24 cellular contexts compared by ENCODE assay signal in the genomic region with DNA sequence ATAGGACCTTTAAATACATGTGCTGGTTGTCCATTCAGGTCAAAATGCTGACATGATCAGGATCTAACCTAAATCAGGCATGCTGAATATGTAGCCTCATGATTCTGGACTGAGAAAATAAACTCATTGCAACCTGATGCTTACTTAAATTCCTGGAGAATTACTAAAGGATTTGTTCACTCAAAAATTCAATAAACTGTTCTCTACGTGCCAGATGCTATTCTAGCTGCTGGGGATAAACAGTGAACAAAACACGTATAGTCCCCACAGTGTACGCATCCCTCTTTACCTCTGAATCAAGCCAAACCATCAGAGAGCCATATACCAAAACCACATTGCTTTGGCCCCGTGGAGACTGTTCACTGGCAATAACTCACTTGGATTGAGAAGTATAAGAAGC. TPM values are rescaled to one million over a fixed set of nuclear protein-coding genes. Genes with fewer than 3 reads are reported as not detected.
A peak's percentile ranks its signal among the peaks of the same experiment; 100 is the strongest.
DNase-seq lines count a peak whose midpoint lies in the region; ATAC-seq and TF ChIP-seq lines count a peak whose summit lies in the region.
"Had no signal": no experiment of that assay in that cellular context is flagged by ENCODE, and none has a peak within 500 bp of the region (broad histone marks: within the 10 kb centered on the region; RNA-seq: fewer than 3 reads in every experiment).

No MANE protein-coding gene starts in this region.

- H3K27ac ChIP-seq in foreskin keratinocyte (no peak overlapping the region), coronary artery (no peak overlapping the region)
- H3K27ac ChIP-seq: 22Rv1, esophagus muscularis mucosa, KMS-11, stomach had no signal

- CTCF ChIA-PET in AG04449 (lab: Yijun Ruan, JAX): no interaction called here

- POLR2A ChIA-PET in AG04449 (lab: Yijun Ruan, JAX): no interaction called here

- H3K4me3 ChIP-seq in AG04449 (ENCODE audit: low read depth, low read length) (no peak overlapping the region), coronary artery (no peak overlapping the region)
- H3K4me3 ChIP-seq: esophagus muscularis mucosa, stomach had no signal

- DNase-seq in AG04449 (ENCODE audit: low read depth, low spot score) (peak; percentile 60), HCEC 1CT (peak; percentile 90), amniotic epithelial cell (ENCODE audit: low read depth) (peak; percentile 55), fibroblast of the conjunctiva (ENCODE audit: low read depth) (peak; percentile 51), posterior vena cava (ENCODE audit: low spot score) (no peak), foreskin keratinocyte (no peak), coronary artery (ENCODE audit: low spot score) (no peak)
- DNase-seq: activated CD4-positive, alpha-beta T cell treated with anti-CD3 and anti-CD28 coated beads for 48 hours; activated naive CD8-positive, alpha-beta T cell treated with anti-CD3 and anti-CD28 coated beads, Interleukin-2, amount 50 U/mL, for 24 hours; CD4-positive, alpha-beta T cell; central memory CD4-positive, alpha-beta T cell; effector memory CD4-positive, alpha-beta T cell; hypothalamus; naive thymus-derived CD8-positive, alpha-beta T cell; NCI-H1105; NCI-H526 treated with DMSO at 0.1 percent for 48 hours; SHP77; stimulated activated CD4-positive, alpha-beta T cell treated with anti-CD3 and anti-CD28 coated beads, Interleukin-4, amount 100 ng/mL, for 1 hour; stomach; T-helper 1 cell had no signal

- intact Hi-C loops in posterior vena cava (cut with DNase I): no loop called here

- TF ChIP-seq CTCF in AG04449 (IDR thresholded peaks at IDR 0.05; ENCODE audit: insufficient read depth, low read length, missing control alignments): no peak
- TF ChIP-seq CTCF in foreskin keratinocyte (conservative IDR thresholded peaks at IDR 0.05): no peak
- TF ChIP-seq CTCF in coronary artery (IDR thresholded peaks at IDR 0.05): no peak

- ATAC-seq in foreskin keratinocyte: no peak
- ATAC-seq in HG02840 (IDR thresholded peaks at IDR 0.05; ENCODE audit: low FRiP score, unreplicated experiment): no peak
- ATAC-seq: activated naive CD8-positive, alpha-beta T cell treated with anti-CD3 and anti-CD28 coated beads, Interleukin-2, amount 50 U/mL, for 24 hours; naive thymus-derived CD8-positive, alpha-beta T cell had no signal

- no peaks in the 10 kb centered on the region for H3K27me3 ChIP-seq in foreskin keratinocyte
- H3K27me3 ChIP-seq: esophagus muscularis mucosa, stomach had no signal

- peaks cover 7% of the 10 kb centered on the region for H3K4me1 ChIP-seq in foreskin keratinocyte

RNA-seq across cellular contexts. Expression of a gene that starts 6.1 kb away (rescaled TPM):
- total RNA-seq in posterior vena cava: 1 to 10 TPM; 6.1 to 8.2 TPM
- total RNA-seq in foreskin keratinocyte: 3.5 and 3.7 TPM in 2 replicates
- polyA plus RNA-seq in foreskin keratinocyte: 1.1 and 1.2 TPM in 2 replicates

RNA-seq across cellular contexts. Expression of a gene that starts 52.4 kb away (rescaled TPM):
- 10 to 100 TPM; 35.2 to 39.5 TPM for total RNA-seq in posterior vena cava
- 30.0 and 30.1 TPM in 2 replicates for total RNA-seq in foreskin keratinocyte
- 18.8 and 21.7 TPM in 2 replicates for polyA plus RNA-seq in foreskin keratinocyte

Comparison
In these comparisons a context has a peak if more than half of its experiments do, and no peak if none do; other contexts are left out.
1. DNase-seq: peak in AG04449 (single experiment), HCEC 1CT (single experiment), amniotic epithelial cell (single experiment) and fibroblast of the conjunctiva (single experiment); none in posterior vena cava (single experiment), foreskin keratinocyte (0 of 2) and coronary artery (single experiment).